In the genomic region with DNA sequence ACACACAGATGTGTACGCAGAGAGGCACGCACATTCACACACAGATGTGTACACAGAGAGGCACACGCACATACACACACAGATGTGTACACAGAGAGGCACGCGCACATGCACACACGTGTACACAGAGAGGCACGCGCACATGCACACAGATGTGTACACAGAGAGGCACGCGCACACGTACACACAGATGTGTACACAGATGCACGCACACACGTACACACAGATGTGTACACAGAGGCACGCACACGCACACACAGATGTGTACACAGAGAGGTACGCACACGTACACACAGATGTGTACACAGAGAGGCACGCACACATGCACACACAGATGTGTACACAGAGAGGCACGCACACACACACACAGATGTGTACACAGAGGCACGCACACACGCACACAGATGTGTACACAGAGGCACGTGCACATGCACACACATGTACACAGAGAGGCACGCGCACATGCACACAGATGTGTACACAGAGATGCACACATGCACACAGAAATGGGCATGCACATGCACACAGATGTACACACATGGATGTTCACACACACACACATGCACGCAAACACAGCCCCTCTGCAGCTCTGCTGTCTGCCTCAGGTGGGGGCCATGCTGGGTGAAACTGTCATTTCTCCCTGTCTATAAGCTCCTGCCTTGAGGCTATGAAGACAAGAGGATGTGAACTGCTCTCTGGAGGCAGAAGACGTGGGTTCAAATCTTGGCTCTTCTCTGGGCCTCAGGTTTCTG, we compare ENCODE assay signal across 1 cellular context.
TF ChIP-seq lines count a peak whose summit lies in the region.

No MANE protein-coding gene starts in this region.

TF ChIP-seq in H1, 55 proteins besides CTCF, POLR2A, EP300 and RAD21 (continued from another document):
- no peak for TF ChIP-seq EZH2 (IDR thresholded peaks at IDR 0.05; ENCODE audit: low read depth, low read length, severe bottlenecking)
